19 cellular contexts compared by ENCODE assay signal in the genomic region with DNA sequence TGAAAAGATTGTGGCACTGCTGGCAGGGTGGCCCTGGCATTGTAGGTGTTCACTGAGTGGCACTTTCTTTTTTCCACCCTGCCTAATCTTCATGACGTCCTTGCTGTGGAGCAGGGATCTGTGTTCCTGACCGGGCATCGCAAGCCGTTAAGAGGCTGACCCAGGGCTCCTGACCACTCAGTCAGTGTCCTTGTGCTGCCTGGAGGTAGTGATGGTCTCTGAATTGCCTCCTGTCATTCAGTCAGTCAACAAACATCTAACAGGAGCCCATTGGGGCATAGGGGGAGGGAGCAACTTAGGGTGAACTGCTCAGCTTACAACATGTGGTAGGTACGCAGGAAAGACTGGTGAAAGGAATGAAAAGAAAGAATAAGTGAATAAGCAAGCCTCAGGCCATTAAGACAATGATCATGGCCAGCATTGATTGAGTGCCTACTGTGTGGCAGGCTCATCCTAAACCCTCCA.
"Had no signal": no experiment of that assay in that cellular context is flagged by ENCODE, and none has a peak within 500 bp of the region (broad histone marks: within the 10 kb centered on the region; RNA-seq: fewer than 3 reads in every experiment).

No MANE protein-coding gene starts in this region.

- H3K4me3 Mint-ChIP-seq: activated CD4-positive, alpha-beta memory T cell treated with anti-CD3 and anti-CD28 coated beads, Interleukin-2, amount 10 ng/mL, durations not matched to agents 7 days and 5 days; activated naive CD4-positive, alpha-beta T cell treated with anti-CD3 and anti-CD28 coated beads for 36 hours; activated T-helper 1 cell treated with anti-CD3 and anti-CD28 coated beads, Interleukin-12 subunit alpha, Interleukin-12 subunit beta, Interleukin-2, Interleukin-4 antibody, amounts not matched to agents 30 ng/mL and 10 ng/mL and 1 ng/mL, durations not matched to agents 14 hours and 24 hours and 36 hours; central memory CD8-positive, alpha-beta T cell had no signal

- H3K27me3 ChIP-seq: ascending aorta, body of pancreas, MG63 had no signal

- ATAC-seq: body of pancreas had no signal

- H3K27ac ChIP-seq: ascending aorta, body of pancreas, KMS-11, VCaP had no signal

- H3K36me3 ChIP-seq: ascending aorta, MG63 had no signal

- H3K27ac Mint-ChIP-seq: activated CD4-positive, alpha-beta memory T cell treated with anti-CD3 and anti-CD28 coated beads, Interleukin-2, amount 10 ng/mL, durations not matched to agents 7 days and 5 days; activated naive CD4-positive, alpha-beta T cell treated with anti-CD3 and anti-CD28 coated beads for 36 hours had no signal

- DNase-seq: activated CD4-positive, alpha-beta memory T cell treated with anti-CD3 and anti-CD28 coated beads, Interleukin-2, amount 10 ng/mL, durations not matched to agents 7 days and 5 days; activated CD4-positive, CD25-positive, alpha-beta regulatory T cell; activated CD8-positive, alpha-beta memory T cell treated with anti-CD3 and anti-CD28 coated beads, Interleukin-2, amount 50 U/mL, for 48 hours; activated naive CD4-positive, alpha-beta T cell treated with anti-CD3 and anti-CD28 coated beads for 36 hours; activated T-cell treated with anti-CD3 and anti-CD28 coated beads, Interleukin-2, amount 50 U/mL, for 1 hour; amniotic stem cell; body of pancreas; MG63; MV-4-11; NCI-H1694 treated with DMSO at 0.1 percent for 48 hours; NCI-H2029 treated with DMSO at 0.1 percent for 48 hours; NCI-H526 treated with DMSO at 0.1 percent for 48 hours; NCI-H82; SIG-M5 had no signal

- H3K9me3 ChIP-seq: ascending aorta, body of pancreas, MG63 had no signal

- H3K9me3 Mint-ChIP-seq: activated CD4-positive, alpha-beta memory T cell treated with anti-CD3 and anti-CD28 coated beads, Interleukin-2, amount 10 ng/mL, durations not matched to agents 7 days and 5 days; activated naive CD4-positive, alpha-beta T cell treated with anti-CD3 and anti-CD28 coated beads for 36 hours; activated T-helper 1 cell treated with anti-CD3 and anti-CD28 coated beads, Interleukin-12 subunit alpha, Interleukin-12 subunit beta, Interleukin-2, Interleukin-4 antibody, amounts not matched to agents 30 ng/mL and 10 ng/mL and 1 ng/mL, durations not matched to agents 14 hours and 24 hours and 36 hours; central memory CD8-positive, alpha-beta T cell had no signal

- H3K4me3 ChIP-seq: ascending aorta, body of pancreas, MG63 had no signal
